ENCODE assay signal across 8 cellular contexts in the genomic region with DNA sequence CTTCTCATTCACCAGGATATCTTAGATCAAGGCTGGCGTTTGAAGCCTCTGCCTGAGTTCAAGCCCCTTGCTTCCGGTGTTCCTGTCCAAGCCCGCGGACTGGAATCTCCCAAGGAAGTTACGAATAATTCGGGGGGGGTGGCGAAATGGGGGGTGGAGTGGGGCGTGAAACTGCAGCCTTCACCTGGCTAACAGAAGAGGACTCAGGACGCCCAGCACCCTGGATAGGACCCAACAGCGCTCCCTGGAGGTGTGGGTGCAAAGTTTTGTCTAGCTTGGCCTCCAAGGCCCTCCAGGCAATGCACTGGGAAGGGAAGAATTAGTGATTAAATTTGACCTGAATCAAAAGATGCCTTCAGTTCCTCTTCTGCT. TPM values are rescaled to one million over a fixed set of nuclear protein-coding genes. Genes with fewer than 3 reads are reported as not detected.
DNase-seq lines count a peak whose midpoint lies in the region; ATAC-seq and TF ChIP-seq lines count a peak whose summit lies in the region.

No MANE protein-coding gene starts in this region.

- H3K4me3 ChIP-seq in WERI-Rb-1 (ENCODE audit: low read depth, low read length) (peak overlapping the region; percentile 58), cardiac fibroblast (replicated peaks in 1 of 2; ENCODE audit: low read depth in 2 of 2, low read length in 2 of 2) (peak overlapping the region; percentile 58 to 59), kidney epithelial cell (ENCODE audit: low read depth, low read length) (peak overlapping the region; percentile 68)

- H3K36me3 ChIP-seq in WERI-Rb-1 (no peaks in the 10 kb centered on the region), kidney epithelial cell (ENCODE audit: control insufficient read depth, insufficient read depth, low read length) (no peaks in the 10 kb centered on the region)

- TF ChIP-seq CTCF in WERI-Rb-1 (IDR thresholded peaks at IDR 0.05; ENCODE audit: low read depth, low read length) (peak; percentile 88), cardiac fibroblast (IDR thresholded peaks at IDR 0.05; ENCODE audit: low read depth, low read length) (peak; percentile 83), kidney epithelial cell (IDR thresholded peaks at IDR 0.05; ENCODE audit: insufficient read depth, low read length, poor library complexity, severe bottlenecking) (peak; percentile 82)

- H3K27me3 ChIP-seq in WERI-Rb-1 (ENCODE audit: insufficient read depth, low read depth, severe bottlenecking) = peaks cover 16% of the 10 kb centered on the region
- peaks cover 8% of the 10 kb centered on the region for H3K27me3 ChIP-seq in kidney epithelial cell (ENCODE audit: control insufficient read depth, insufficient read depth, low read length)

- peak; percentile 39 for ATAC-seq in GM21723 (IDR thresholded peaks at IDR 0.05; ENCODE audit: unreplicated experiment)

- peak in 11 of 14 donors; percentile 51 to 80 (median 66) for DNase-seq in C1 segment of cervical spinal cord (lab: John Stamatoyannopoulos, UW)
- peak; percentile 81 to 91 for DNase-seq in NCI-H2081 (lab: John Stamatoyannopoulos, UW)
- peak; percentile 88 for DNase-seq in WERI-Rb-1
- peak; percentile 89 for DNase-seq in cardiac fibroblast (ENCODE audit: low read depth in 2 of 2)
- DNase-seq in kidney epithelial cell (ENCODE audit: low read depth) = no peak
- DNase-seq in stimulated activated CD4-positive, alpha-beta T cell treated with anti-CD3 and anti-CD28 coated beads, Interleukin-15, amount 100 ng/mL, for 48 hours (ENCODE audit: low read depth in 2 of 2) = peak; percentile 66 to 69
- DNase-seq in NCI-H128 (lab: John Stamatoyannopoulos, UW; ENCODE audit: unreplicated experiment) = no peak

- H3K27ac ChIP-seq in WERI-Rb-1 = peak overlapping the region; percentile 64

- H3K9me3 ChIP-seq in WERI-Rb-1 (ENCODE audit: severe bottlenecking) = no peaks in the 10 kb centered on the region

RNA-seq across cellular contexts. Expression of gene TRIB2, which starts 0.9 kb away (rescaled TPM):
- total RNA-seq in kidney epithelial cell = 16.9 and 32.0 TPM in 2 replicates

Comparison
In these comparisons a context has a peak if more than half of its experiments do, and no peak if none do; other contexts are left out.
1. DNase-seq: peak in C1 segment of cervical spinal cord (11 of 14), NCI-H2081 (2 of 2), WERI-Rb-1 (single experiment), cardiac fibroblast (2 of 2) and stimulated activated CD4-positive, alpha-beta T cell treated with anti-CD3 and anti-CD28 coated beads, Interleukin-15, amount 100 ng/mL, for 48 hours (2 of 2); none in kidney epithelial cell (single experiment) and NCI-H128 (single experiment).
2. Peak in every context shown above with its lines, with median percentiles within 50 percentile points of each other: H3K4me3 ChIP-seq and CTCF ChIP-seq.